In the genomic region with DNA sequence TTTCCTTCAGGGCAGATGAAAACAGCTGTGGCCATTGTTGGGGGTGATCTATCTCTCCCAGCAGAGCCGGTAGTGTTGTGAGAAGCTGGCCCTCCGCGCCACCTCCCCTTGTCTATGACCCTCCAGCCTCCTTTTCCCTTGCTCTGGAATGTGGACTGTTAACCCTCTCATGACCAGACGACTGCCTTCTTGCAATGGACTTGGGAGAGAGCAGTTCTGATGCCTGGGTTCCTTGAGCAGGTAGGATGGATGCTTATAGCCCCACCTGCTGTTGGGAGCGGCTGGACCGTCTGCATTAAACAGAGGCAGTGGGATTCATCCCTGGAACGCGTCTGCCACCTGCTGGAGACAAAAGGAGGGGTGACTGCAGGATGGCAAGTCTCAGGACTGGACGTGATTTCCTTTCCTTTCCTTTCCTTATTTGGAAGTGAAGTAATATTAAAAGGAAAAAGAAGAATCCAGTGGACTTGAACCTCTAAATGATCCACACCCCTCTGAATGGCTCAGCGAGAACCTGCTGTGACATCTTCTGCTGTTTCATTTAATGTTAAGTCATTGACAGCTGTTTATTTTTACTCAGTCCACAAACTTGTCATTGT, we compare ENCODE assay signal across 8 cellular contexts. TPM values are rescaled to one million over a fixed set of nuclear protein-coding genes. Genes with fewer than 3 reads are reported as not detected.
DNase-seq lines count a peak whose midpoint lies in the region; ATAC-seq and TF ChIP-seq lines count a peak whose summit lies in the region.

No MANE protein-coding gene starts in this region.

- no peaks in the 10 kb centered on the region for H3K36me3 ChIP-seq in kidney epithelial cell (ENCODE audit: control insufficient read depth, insufficient read depth, low read length)

- ATAC-seq in HG03108 (IDR thresholded peaks at IDR 0.05; ENCODE audit: unreplicated experiment): peak; percentile 62
- ATAC-seq in GM18868 (IDR thresholded peaks at IDR 0.05; ENCODE audit: unreplicated experiment): no peak

- no peak overlapping the region for H3K4me3 ChIP-seq in kidney epithelial cell (ENCODE audit: low read depth, low read length)

- peaks cover 11% of the 10 kb centered on the region for H3K27me3 ChIP-seq in kidney epithelial cell (ENCODE audit: control insufficient read depth, insufficient read depth, low read length)

- peak; percentile 100 for TF ChIP-seq CTCF in kidney epithelial cell (IDR thresholded peaks at IDR 0.05; ENCODE audit: insufficient read depth, low read length, poor library complexity, severe bottlenecking)

- DNase-seq in CMK (ENCODE audit: low read depth) (peak; percentile 72), NCI-H460 (ENCODE audit: extremely low read depth, low read depth) (peak; percentile 94), cerebellar nuclear complex (lab: John Stamatoyannopoulos, UW) (peak; percentile 35 to 89), kidney epithelial cell (ENCODE audit: low read depth) (peak; percentile 71)
- peak; percentile 89 for DNase-seq in activated CD4-positive, CD25-positive, alpha-beta regulatory T cell treated with anti-CD3 and anti-CD28 coated beads, Interleukin-2, amount 50 U/mL, for 72 hours
- peak; percentile 89 for DNase-seq in stimulated activated CD4-positive, alpha-beta T cell treated with anti-CD3 and anti-CD28 coated beads, Interleukin-1b, Interleukin-23, amount 100 ng/mL, for 48 hours

RNA-seq across cellular contexts. Expression of a gene that starts 1.8 kb away (rescaled TPM):
- total RNA-seq in NCI-H460 (2014; rRNA removed; shearing (Covaris generic)): not detected in 2 replicates
- 0.68 TPM in 1 of 2 replicates, not detected in the other for polyA plus RNA-seq in NCI-H460 (2014; cell fraction: nucleus; rRNA removed)
- total RNA-seq in kidney epithelial cell: not detected in 2 replicates

RNA-seq across cellular contexts. Expression of a gene that starts 18.4 kb away (rescaled TPM):
- 40.2 and 41.8 TPM in 2 replicates for total RNA-seq in NCI-H460 (2014; rRNA removed; shearing (Covaris generic))
- 41.1 and 46.0 TPM in 2 replicates for polyA plus RNA-seq in NCI-H460 (2014; cell fraction: nucleus; rRNA removed)
- total RNA-seq in kidney epithelial cell: 117 and 122 TPM in 2 replicates

RNA-seq across cellular contexts. Expression of a gene that starts 19.9 kb away (rescaled TPM):
- 0.09 TPM in 1 of 2 replicates, not detected in the other for total RNA-seq in NCI-H460 (2014; rRNA removed; shearing (Covaris generic))
- not detected in 2 replicates for polyA plus RNA-seq in NCI-H460 (2014; cell fraction: nucleus; rRNA removed)
- not detected in 2 replicates for total RNA-seq in kidney epithelial cell
